1 cellular context compared by ENCODE assay signal in the genomic region with DNA sequence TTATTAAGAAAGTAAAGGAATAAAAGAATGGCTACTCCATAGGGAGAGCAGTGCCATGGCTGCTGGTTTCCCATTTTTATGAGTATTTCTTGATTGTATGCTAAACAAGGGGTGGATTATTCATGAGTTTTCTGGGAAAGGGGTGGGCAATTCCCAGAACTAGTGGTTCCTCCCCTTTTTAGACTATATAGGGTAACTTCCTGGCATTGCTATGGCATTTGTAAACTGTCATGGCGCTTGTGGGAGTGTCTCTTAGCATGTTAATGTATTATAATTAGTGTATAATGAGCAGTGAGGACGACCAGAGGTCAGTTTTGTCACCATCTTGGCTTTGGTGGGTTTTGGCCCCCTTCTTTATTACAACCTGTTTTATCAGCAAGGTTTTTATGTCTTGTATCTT. TPM values are rescaled to one million over a fixed set of nuclear protein-coding genes. Genes with fewer than 3 reads are reported as not detected.
"Had no signal": no experiment of that assay in that cellular context is flagged by ENCODE, and none has a peak within 500 bp of the region (broad histone marks: within the 10 kb centered on the region; RNA-seq: fewer than 3 reads in every experiment).

No MANE protein-coding gene starts in this region.

RNA-seq across cellular contexts. Expression of gene SKIDA1, which starts 49.0 kb away (rescaled TPM):
- total RNA-seq: natural killer cell treated with Interleukin-12 subunit alpha and Interleukin-12 subunit beta and Interleukin-15 and Interleukin-18, amount 100 ng/mL, for 72 hours had no signal
